ENCODE assay signal across 9 cellular contexts in the genomic region with DNA sequence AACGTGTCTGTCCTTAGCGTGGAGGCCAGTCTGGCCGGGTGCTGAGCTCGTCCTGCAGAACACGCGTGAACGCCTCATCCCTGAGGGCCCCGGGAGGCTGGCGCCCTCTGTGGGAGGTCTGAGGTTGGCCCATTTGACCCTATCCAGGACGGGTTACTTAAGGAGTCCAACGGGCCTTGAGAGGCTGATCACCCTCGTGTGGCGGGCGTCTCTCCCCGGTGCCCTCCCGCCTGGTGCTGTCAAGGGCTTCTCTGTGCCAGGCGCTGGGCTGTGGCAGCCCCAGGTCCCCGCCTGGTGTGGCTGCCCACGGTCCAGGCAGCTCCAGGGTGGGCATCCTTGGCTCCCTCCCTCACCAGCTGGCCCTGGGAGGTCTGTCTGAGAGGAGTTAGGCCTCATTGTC. TPM values are rescaled to one million over a fixed set of nuclear protein-coding genes. Genes with fewer than 3 reads are reported as not detected.
DNase-seq lines count a peak whose midpoint lies in the region; ATAC-seq and TF ChIP-seq lines count a peak whose summit lies in the region.
"Had no signal": no experiment of that assay in that cellular context is flagged by ENCODE, and none has a peak within 500 bp of the region (broad histone marks: within the 10 kb centered on the region; RNA-seq: fewer than 3 reads in every experiment).

No MANE protein-coding gene starts in this region.

- no peak overlapping the region; a peak in 1 of 4 replicates for H3K27ac ChIP-seq in SK-N-SH (ENCODE audit: low read depth in 2 of 2, low read length in 1 of 2)
- H3K27ac ChIP-seq in esophagus (ENCODE audit: low read depth in 2 of 2, low read length in 1 of 2): peak overlapping the region; percentile 9 to 37

- H3K27me3 Mint-ChIP-seq in CD14-positive monocyte (ENCODE audit: low read depth in 3 of 3) (peaks cover 8 to 17% (median 8%) of the 10 kb centered on the region in 3 donors), osteocyte (ENCODE audit: unreplicated experiment) (no peaks in the 10 kb centered on the region)

- H3K4me1 Mint-ChIP-seq in CD14-positive monocyte (peaks cover 79% of the 10 kb centered on the region), osteocyte (ENCODE audit: unreplicated experiment) (peaks cover 87% of the 10 kb centered on the region)

- H3K4me3 Mint-ChIP-seq in CD14-positive monocyte (peak overlapping the region in 1 of 2 donors; percentile 12), osteocyte (ENCODE audit: unreplicated experiment) (peak overlapping the region; percentile 18)

- H3K4me1 ChIP-seq in SK-N-SH (ENCODE audit: control insufficient read depth in 1 of 2, insufficient read depth in 2 of 2, low read depth in 1 of 2, low read length in 1 of 2) (peaks cover 0 to 64% of the 10 kb centered on the region in 2 experiments; a peak in 1 of 4 replicates), esophagus (ENCODE audit: control insufficient read depth in 2 of 2, insufficient read depth in 2 of 2, low read length in 1 of 2) (peaks cover 30 to 66% of the 10 kb centered on the region in 2 donors)

- POLR2A ChIA-PET in SK-N-SH (lab: Yijun Ruan, JAX): no interaction called here

- DNase-seq in CD14-positive monocyte (ENCODE audit: low spot score): peak; percentile 63
- no peak for DNase-seq in SK-N-SH
- no peak for DNase-seq in osteocyte (ENCODE audit: extremely low spot score, unreplicated experiment)
- DNase-seq in stimulated activated CD4-positive, alpha-beta T cell treated with anti-CD3 and anti-CD28 coated beads, Interleukin-4, amount 100 ng/mL, for 24 hours: no peak
- DNase-seq in activated CD4-positive, CD25-positive, alpha-beta regulatory T cell treated with anti-CD3 and anti-CD28 coated beads, Interleukin-2, amount 50 U/mL, for 72 hours: no peak
- DNase-seq: NCI-H1105 treated with DMSO at 0.1 percent for 48 hours had no signal

- TF ChIP-seq CTCF in CD14-positive monocyte (IDR thresholded peaks at IDR 0.05) (peak; percentile 53), SK-N-SH (IDR thresholded peaks at IDR 0.05) (peak; percentile 26; the same call in 1 of the 2 replicates), osteocyte (IDR thresholded peaks at IDR 0.05) (no peak)

- ATAC-seq in GM21447 (IDR thresholded peaks at IDR 0.05; ENCODE audit: unreplicated experiment): no peak
- ATAC-seq in GM21825 (IDR thresholded peaks at IDR 0.05; ENCODE audit: unreplicated experiment): no peak

- H3K36me3 Mint-ChIP-seq in CD14-positive monocyte (peaks cover 48 to 61% of the 10 kb centered on the region in 2 donors), osteocyte (ENCODE audit: unreplicated experiment) (no peaks in the 10 kb centered on the region)

- peaks cover 100% of the 10 kb centered on the region for H3K79me2 ChIP-seq in SK-N-SH (ENCODE audit: insufficient read depth)

- no peak for TF ChIP-seq EP300 in SK-N-SH (IDR thresholded peaks at IDR 0.05; ENCODE audit: borderline replicate concordance in 1 of 2, low read depth in 1 of 2, low read length in 1 of 2)

- WGBS in SK-N-SH (ENCODE audit: low lambda C conversion rate): 85% methylated on average over 13 of the region's 19 CpGs
- WGBS in esophagus, 2 donors: 60 to 61% methylated on average over 19 of the region's 19 CpGs

- no peaks in the 10 kb centered on the region for H3K9me2 ChIP-seq in SK-N-SH

- H3K36me3 ChIP-seq in SK-N-SH (replicated peaks in 1 of 2; ENCODE audit: control insufficient read depth in 1 of 2, insufficient read depth in 2 of 2, low read length in 1 of 2): no peaks in the 10 kb centered on the region
- peaks cover 0 to 10% of the 10 kb centered on the region in 2 donors for H3K36me3 ChIP-seq in esophagus (ENCODE audit: control insufficient read depth in 2 of 2, insufficient read depth in 2 of 2, low read length in 1 of 2)

- CTCF ChIA-PET in SK-N-SH (lab: Yijun Ruan, JAX): interaction anchor here (0.6 to 1.8 kb wide), 3 partner anchors 36 to 144 kb away, joined by 3 to 8 read pairs (median 3); no protein-coding TSS in a partner anchor

- H3K9me3 ChIP-seq in SK-N-SH (no peaks in the 10 kb centered on the region), esophagus (ENCODE audit: control insufficient read depth in 2 of 2, insufficient read depth in 1 of 2, low read depth in 1 of 2, low read length in 1 of 2) (no peaks in the 10 kb centered on the region)

- H3K27me3 ChIP-seq in SK-N-SH (ENCODE audit: insufficient read depth) (no peaks in the 10 kb centered on the region), esophagus (ENCODE audit: control insufficient read depth in 1 of 2, insufficient read depth in 2 of 2, low read length in 2 of 2) (no peaks in the 10 kb centered on the region)

- no peak overlapping the region for H2AFZ ChIP-seq in SK-N-SH (ENCODE audit: low read depth)

- H3K9me3 Mint-ChIP-seq in CD14-positive monocyte (no peaks in the 10 kb centered on the region), osteocyte (ENCODE audit: unreplicated experiment) (no peaks in the 10 kb centered on the region)

- TF ChIP-seq RAD21 in SK-N-SH (IDR thresholded peaks at IDR 0.05; ENCODE audit: low read length): no peak

- no peak overlapping the region for H3K4me2 ChIP-seq in SK-N-SH

- no peaks in the 10 kb centered on the region for H3F3A ChIP-seq in SK-N-SH (replicated peaks; ENCODE audit: insufficient read depth)

- intact Hi-C loops in CD14-positive monocyte (cut with micrococcal nuclease): no loop called here

- H3K27ac Mint-ChIP-seq in CD14-positive monocyte (peak overlapping the region in 1 of 7 donors; percentile 30), osteocyte (ENCODE audit: unreplicated experiment) (peak overlapping the region; percentile 68)

- H4K20me1 ChIP-seq in SK-N-SH (ENCODE audit: insufficient read depth): peaks cover 100% of the 10 kb centered on the region

- no peak overlapping the region for H3K9ac ChIP-seq in SK-N-SH

- H3K4me3 ChIP-seq in SK-N-SH (ENCODE audit: low read depth in 2 of 2, low read length in 1 of 2): no peak overlapping the region
- H3K4me3 ChIP-seq in esophagus (ENCODE audit: low read depth in 1 of 2, low read length in 2 of 2): no peak overlapping the region

TF ChIP-seq in SK-N-SH, 30 proteins besides CTCF, POLR2A, EP300 and RAD21 (continues in another document):
- TF ChIP-seq TCF12 (IDR thresholded peaks at IDR 0.05) (no peak), RXRA (IDR thresholded peaks at IDR 0.05; ENCODE audit: borderline replicate concordance, low read depth) (no peak), ELF1 (IDR thresholded peaks at IDR 0.05) (no peak), TAF1 (IDR thresholded peaks at IDR 0.05; ENCODE audit: borderline replicate concordance, low read depth, low read length) (no peak), IRF3 (IDR thresholded peaks at IDR 0.05; ENCODE audit: low read depth, low read length) (no peak), YY1 (IDR thresholded peaks at IDR 0.05; ENCODE audit: low read depth) (no peak), FOXJ3 (CRISPR knock-in tag; IDR thresholded peaks at IDR 0.05) (no peak), NRF1 (IDR thresholded peaks at IDR 0.05; ENCODE audit: low read depth, low read length) (no peak), JUND (IDR thresholded peaks at IDR 0.05) (no peak), GATA2 (CRISPR knock-in tag; IDR thresholded peaks at IDR 0.05) (no peak), MAX (IDR thresholded peaks at IDR 0.05; ENCODE audit: low read depth) (no peak), USF2 (IDR thresholded peaks at IDR 0.05; ENCODE audit: borderline replicate concordance, low read depth, low read length) (no peak), GABPA (IDR thresholded peaks at IDR 0.05; ENCODE audit: low read depth) (no peak)

RNA-seq across cellular contexts. Expression of gene SKI, which starts 9.7 kb away (rescaled TPM):
- under 1 TPM; 0.20 to 0.25 TPM for polyA plus RNA-seq in CD14-positive monocyte
- 3.5 and 7.2 TPM in 2 replicates for polyA plus RNA-seq in SK-N-SH (2012; rRNA removed)
- 7.1 and 8.9 TPM in 2 replicates for polyA plus RNA-seq in SK-N-SH (2012; cell fraction: cytosol; rRNA removed)
- polyA plus RNA-seq in SK-N-SH (2012; cell fraction: nucleus; rRNA removed): 14.0 and 14.8 TPM in 2 replicates
- 10 to 100 TPM; 11.5 to 12.8 TPM for polyA plus RNA-seq in esophagus
- 131 and 132 TPM in 2 replicates for total RNA-seq in osteocyte

RNA-seq across cellular contexts. Expression of gene FAAP20, which starts 43.2 kb away (rescaled TPM):
- 10 to 100 TPM; 35.1 to 49.3 TPM for polyA plus RNA-seq in CD14-positive monocyte
- 35.6 and 58.3 TPM in 2 replicates for polyA plus RNA-seq in SK-N-SH (2012; rRNA removed)
- 26.9 and 34.4 TPM in 2 replicates for polyA plus RNA-seq in SK-N-SH (2012; cell fraction: cytosol; rRNA removed)
- 75.0 and 112 TPM in 2 replicates for polyA plus RNA-seq in SK-N-SH (2012; cell fraction: nucleus; rRNA removed)
- polyA plus RNA-seq in esophagus: 10 to 100 TPM; 32.9 to 44.8 TPM
- total RNA-seq in osteocyte: 85.1 and 90.4 TPM in 2 replicates

Comparison
In these comparisons a context has a peak if more than half of its experiments do, and no peak if none do; other contexts are left out.
1. H3K27ac ChIP-seq: peak in esophagus (2 of 2); none in SK-N-SH (0 of 2).